Comparison of ENCODE assay signal across 9 cellular contexts in genomic region chr5:55903121-55903701, GRCh38. TPM values are rescaled to one million over a fixed set of nuclear protein-coding genes. Genes with fewer than 3 reads are reported as not detected.
A peak's percentile ranks its signal among the peaks of the same experiment; 100 is the strongest.
DNase-seq lines count a peak whose midpoint lies in the region; FAIRE-seq and TF ChIP-seq lines count a peak whose summit lies in the region.
"Had no signal": no experiment of that assay in that cellular context is flagged by ENCODE, and none has a peak within 500 bp of the region (broad histone marks: within the 10 kb centered on the region; RNA-seq: fewer than 3 reads in every experiment).

No MANE protein-coding gene starts in this region.

- no CpG with 5 or more reads among the region's 19 CpGs for WGBS in mesendoderm (ENCODE audit: extremely low coverage, insufficient coverage, low lambda C conversion rate)

- no peak overlapping the region for H3K4me3 ChIP-seq in mesendoderm (ENCODE audit: low read length)

- TF ChIP-seq POLR2A in GM12891 (IDR thresholded peaks at IDR 0.05; ENCODE audit: low read depth, low read length) (no peak), H54 (IDR thresholded peaks at IDR 0.05; ENCODE audit: low read depth, low read length) (no peak)

- no peak overlapping the region for H4K8ac ChIP-seq in mesendoderm (ENCODE audit: low read depth, low read length)

- no peaks in the 10 kb centered on the region for H3K79me2 ChIP-seq in mesendoderm (ENCODE audit: control insufficient read depth, insufficient read depth, low read length)

- H3K56ac ChIP-seq in mesendoderm (ENCODE audit: low read length) = no peak overlapping the region

- no peaks in the 10 kb centered on the region for H3K4me1 ChIP-seq in mesendoderm (ENCODE audit: control insufficient read depth, low read depth, low read length)

- H3K36me3 ChIP-seq in mesendoderm (ENCODE audit: control insufficient read depth, insufficient read depth, low read length) = no peaks in the 10 kb centered on the region

- H3K27me3 ChIP-seq in mesendoderm (ENCODE audit: insufficient read depth, low read length, poor library complexity) = no peaks in the 10 kb centered on the region

- H4K5ac ChIP-seq in mesendoderm (ENCODE audit: low read length) = no peak overlapping the region

- H3K27ac ChIP-seq in mesendoderm (ENCODE audit: low read depth, low read length) = no peak overlapping the region

- H2AK5ac ChIP-seq in mesendoderm (ENCODE audit: low read length) = no peak overlapping the region

- DNase-seq in GM12891 (ENCODE audit: insufficient read length, low spot score) (peak; percentile 45), H54 (ENCODE audit: insufficient read length, low spot score) (peak; percentile 63), NOMO-1 treated with dmso at 0.1 percent for 144 hours (lab: John Stamatoyannopoulos, UW; ENCODE audit: unreplicated experiment) (peak; percentile 79), epidermal melanocyte (ENCODE audit: insufficient read length, low spot score) (no peak), mesendoderm (no peak), ureter (ENCODE audit: low spot score) (no peak)
- DNase-seq in activated T-helper 9 cell treated with anti-CD3 and anti-CD28 coated beads, Interleukin-2, amount 50 U/mL, for 16 hours (ENCODE audit: low read depth) = peak; percentile 51
- DNase-seq in stimulated activated CD4-positive, alpha-beta T cell treated with anti-CD3 and anti-CD28 coated beads, Interleukin-12 subunit alpha, Interleukin-12 subunit beta, amount 100 ng/mL, for 24 hours (ENCODE audit: low read depth in 2 of 2) = peak; percentile 43 to 74

- H3K79me1 ChIP-seq in mesendoderm (ENCODE audit: low read length) = no peaks in the 10 kb centered on the region

- no peak overlapping the region for H2BK120ac ChIP-seq in mesendoderm (ENCODE audit: low read depth, low read length)

- no peak overlapping the region for H2BK15ac ChIP-seq in mesendoderm (replicated peaks; ENCODE audit: low read depth)

- no peak overlapping the region for H3K4ac ChIP-seq in mesendoderm (ENCODE audit: low read depth, low read length)

- no peak overlapping the region for H3K4me2 ChIP-seq in mesendoderm (ENCODE audit: low read length)

- no peak overlapping the region for H3K9ac ChIP-seq in mesendoderm (ENCODE audit: low read length)

- H3K18ac ChIP-seq in mesendoderm (ENCODE audit: low read length) = no peak overlapping the region

- H2BK5ac ChIP-seq in mesendoderm (ENCODE audit: low read length) = no peak overlapping the region

- no peak overlapping the region for H3K23ac ChIP-seq in mesendoderm (ENCODE audit: low read length)

- FAIRE-seq in GM12891 (lab: Jason Lieb, UNC) = peak; percentile 57
- peak; percentile 62 for FAIRE-seq in H54 (lab: Jason Lieb, UNC)
- FAIRE-seq: islet of Langerhans had no signal

TF ChIP-seq in GM12891, 5 proteins besides CTCF, POLR2A, EP300 and RAD21:
- no peak for TF ChIP-seq TAF1 (IDR thresholded peaks at IDR 0.05; ENCODE audit: low read depth, low read length)
- no peak for TF ChIP-seq PAX5 (IDR thresholded peaks at IDR 0.05; ENCODE audit: insufficient read depth, low read length, severe bottlenecking)

RNA-seq across cellular contexts. Expression of gene IL31RA, which starts 52.1 kb away (rescaled TPM):
- polyA plus RNA-seq in GM12891 (2012; ENCODE audit: low read depth, missing spikeins) = 0.08 TPM
- 0.03 TPM for polyA plus RNA-seq in mesendoderm (2013, experiment 1 of 2)
- polyA plus RNA-seq in mesendoderm (2013, experiment 2 of 2) = 0.03 TPM
- not detected for total RNA-seq in ureter

Comparison
In these comparisons a context has a peak if more than half of its experiments do, and no peak if none do; other contexts are left out.
1. DNase-seq: peak in GM12891 (single experiment), H54 (single experiment), NOMO-1 treated with dmso at 0.1 percent for 144 hours (single experiment), activated T-helper 9 cell treated with anti-CD3 and anti-CD28 coated beads, Interleukin-2, amount 50 U/mL, for 16 hours (single experiment) and stimulated activated CD4-positive, alpha-beta T cell treated with anti-CD3 and anti-CD28 coated beads, Interleukin-12 subunit alpha, Interleukin-12 subunit beta, amount 100 ng/mL, for 24 hours (2 of 2); none in epidermal melanocyte (single experiment), mesendoderm (single experiment) and ureter (single experiment).